Comparison of ENCODE assay signal across 8 cellular contexts in the genomic region with DNA sequence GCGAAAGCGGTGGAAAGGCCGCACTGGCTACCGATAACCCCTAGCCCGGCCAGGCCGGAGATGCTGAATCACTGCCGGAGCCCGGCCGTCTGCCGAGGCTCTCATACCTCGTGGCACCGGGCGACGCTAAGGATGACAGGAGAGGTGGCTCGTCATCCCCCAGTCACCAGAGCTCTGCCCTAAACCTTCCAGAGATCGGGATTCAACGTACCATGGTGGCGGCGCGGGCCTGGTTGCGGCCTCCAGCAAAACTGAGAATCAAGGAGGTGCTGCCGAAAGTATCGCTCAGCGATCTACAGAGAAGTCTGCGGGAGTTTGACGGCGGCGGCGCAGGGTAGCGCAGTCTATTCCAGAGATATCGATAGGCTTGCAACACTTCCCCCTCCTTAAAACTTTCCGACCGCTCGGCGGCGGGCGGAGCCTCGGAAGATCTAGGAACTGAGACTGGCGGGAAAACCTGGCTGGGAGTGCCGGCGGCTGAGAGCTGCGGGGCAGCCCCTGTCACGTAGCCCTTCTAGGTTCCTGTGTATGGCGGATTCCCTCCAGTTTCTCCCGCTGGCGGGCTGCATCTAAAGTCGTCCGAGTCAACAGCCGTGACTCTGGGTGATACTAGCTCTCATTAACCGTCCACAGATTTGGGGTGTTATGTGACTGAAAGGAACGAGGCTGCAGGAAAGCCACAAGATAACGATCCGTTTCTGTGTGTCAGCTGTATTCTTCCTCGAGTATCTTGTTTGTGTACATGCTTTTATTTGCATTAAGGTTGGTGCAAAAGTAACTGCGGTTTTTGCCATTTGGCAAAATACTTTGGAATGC. TPM values are rescaled to one million over a fixed set of nuclear protein-coding genes. Genes with fewer than 3 reads are reported as not detected.
DNase-seq lines count a peak whose midpoint lies in the region; ATAC-seq and TF ChIP-seq lines count a peak whose summit lies in the region.

A gene (minus strand): TSS at position 301 of the 816 bp plus-strand sequence. CDS start 87 bp downstream, at position 214.

- DNase-seq in GM10248 (ENCODE audit: extremely low spot score), result peak; percentile 90
- peak; percentile 97 for DNase-seq in NCI-H1092 treated with DMSO at 0.1 percent for 48 hours (lab: John Stamatoyannopoulos, UW)
- peak; percentile 97 for DNase-seq in SKM-1 (lab: John Stamatoyannopoulos, UW; ENCODE audit: unreplicated experiment)
- peak; percentile 85 to 94 for DNase-seq in activated naive CD4-positive, alpha-beta T cell treated with anti-CD3 and anti-CD28 coated beads, Interleukin-2, amount 50 U/mL, for 72 hours (ENCODE audit: low spot score in 2 of 2)
- DNase-seq in glomerular visceral epithelial cell (ENCODE audit: extremely low spot score), result peak; percentile 95
- peak; percentile 92 for DNase-seq in osteoblast (ENCODE audit: insufficient read length, low spot score, missing footprints)
- peak; percentile 92 for DNase-seq in thoracic aorta (ENCODE audit: low spot score)

- H4K20me1 ChIP-seq in osteoblast (ENCODE audit: insufficient read depth, low read length), result no peaks in the 10 kb centered on the region

- POLR2A ChIA-PET in GM10248 (lab: Yijun Ruan, JAX), result interaction anchor here (0.8 to 1.0 kb wide), 2 partner anchors 20 to 386 kb away, joined by 3 to 4 read pairs; a partner anchor contains a TSS

- TF ChIP-seq CTCF in GM10248 (IDR thresholded peaks at IDR 0.05; ENCODE audit: control extremely low read depth, extremely low read depth, low read depth, missing control alignments), result no peak
- TF ChIP-seq CTCF in osteoblast (IDR thresholded peaks at IDR 0.05; ENCODE audit: extremely low read depth, low read depth, low read length), result no peak
- TF ChIP-seq CTCF in thoracic aorta (IDR thresholded peaks at IDR 0.05), result peak; percentile 79

- H3K27me3 ChIP-seq in osteoblast (ENCODE audit: insufficient read depth, low read length) (no peaks in the 10 kb centered on the region), thoracic aorta (replicated peaks; ENCODE audit: insufficient read depth) (no peaks in the 10 kb centered on the region)

- peaks cover 17 to 33% of the 10 kb centered on the region in 2 donors for H3K36me3 Mint-ChIP-seq in activated naive CD4-positive, alpha-beta T cell treated with anti-CD3 and anti-CD28 coated beads, Interleukin-2, amount 50 U/mL, for 72 hours

- peak within 1 kb of the TSS; percentile 88 for H3K27ac ChIP-seq in osteoblast (ENCODE audit: low read depth, low read length)
- peak within 1 kb of the TSS; percentile 77 to 85 for H3K27ac ChIP-seq in thoracic aorta

- peak within 1 kb of the TSS; percentile 97 to 99 for H3K27ac Mint-ChIP-seq in activated naive CD4-positive, alpha-beta T cell treated with anti-CD3 and anti-CD28 coated beads, Interleukin-2, amount 50 U/mL, for 72 hours

- H3K36me3 ChIP-seq in osteoblast (ENCODE audit: insufficient read depth, low read length) (peaks cover 19% of the 10 kb centered on the region), thoracic aorta (peaks cover 8% of the 10 kb centered on the region)

- H3K4me2 ChIP-seq in osteoblast (ENCODE audit: insufficient read depth, low read length), result peak within 1 kb of the TSS; percentile 99

- H3K4me3 ChIP-seq in osteoblast (ENCODE audit: insufficient read depth, low read length) (peak within 1 kb of the TSS; percentile 80), thoracic aorta (peak within 1 kb of the TSS; percentile 85)

- peak within 1 kb of the TSS; percentile 99 for H2AFZ ChIP-seq in osteoblast (ENCODE audit: low read length)

- peaks cover 9% of the 10 kb centered on the region for H3K4me1 ChIP-seq in osteoblast (ENCODE audit: insufficient read depth, low read length)
- H3K4me1 ChIP-seq in thoracic aorta (ENCODE audit: control insufficient read depth in 1 of 2, low read depth in 2 of 2), result peaks cover 10 to 20% of the 10 kb centered on the region in 2 donors

- H3K9me3 ChIP-seq in osteoblast (ENCODE audit: low read depth, low read length) (no peaks in the 10 kb centered on the region), thoracic aorta (no peaks in the 10 kb centered on the region)

- CTCF ChIA-PET in GM10248 (lab: Yijun Ruan, JAX), result interaction anchor here (0.9 to 2.3 kb wide), 10 partner anchors 10 to 388 kb away, joined by 3 to 14 read pairs (median 4); a partner anchor contains a TSS

- H3K9me3 Mint-ChIP-seq in activated naive CD4-positive, alpha-beta T cell treated with anti-CD3 and anti-CD28 coated beads, Interleukin-2, amount 50 U/mL, for 72 hours, result no peaks in the 10 kb centered on the region

- ATAC-seq in HG02610 (IDR thresholded peaks at IDR 0.05; ENCODE audit: unreplicated experiment) (peak; percentile 92), thoracic aorta (ENCODE audit: insufficient number of reproducible peaks, low FRiP score, low read depth) (peak; percentile 99)
- peak; percentile 87 to 93 for ATAC-seq in activated naive CD4-positive, alpha-beta T cell treated with anti-CD3 and anti-CD28 coated beads, Interleukin-2, amount 50 U/mL, for 72 hours

- peaks cover 31% of the 10 kb centered on the region for H3K79me2 ChIP-seq in osteoblast (ENCODE audit: insufficient read depth, low read length)

RNA-seq across cellular contexts. Expression of the gene that starts here (rescaled TPM):
- 100 to 1,000 TPM; 234 to 281 TPM for total RNA-seq in activated naive CD4-positive, alpha-beta T cell treated with anti-CD3 and anti-CD28 coated beads, Interleukin-2, amount 50 U/mL, for 72 hours
- total RNA-seq in osteoblast (107 and 125 TPM in 2 replicates), thoracic aorta (10 to 100 TPM; 89.1 to 97.8 TPM)

Comparison
In these comparisons a context has a peak if more than half of its experiments do, and no peak if none do; other contexts are left out.
1. Peak in every context shown above with its lines: DNase-seq, ATAC-seq, H3K4me3 ChIP-seq and H3K27ac ChIP-seq.